Comparison of ENCODE assay signal across 18 cellular contexts in genomic region chr14:93743270-93744060, GRCh38. TPM values are rescaled to one million over a fixed set of nuclear protein-coding genes. Genes with fewer than 3 reads are reported as not detected.
"Had no signal": no experiment of that assay in that cellular context is flagged by ENCODE, and none has a peak within 500 bp of the region (broad histone marks: within the 10 kb centered on the region; RNA-seq: fewer than 3 reads in every experiment).

No MANE protein-coding gene starts in this region.

- H3K36me3 ChIP-seq: upper lobe of right lung had no signal

- H3K4me2 ChIP-seq: hepatocyte had no signal

- H2AFZ ChIP-seq: hepatocyte had no signal

- H3K27me3 ChIP-seq: hepatocyte had no signal

- H3K9me3 ChIP-seq: upper lobe of right lung had no signal

- H3K4me1 ChIP-seq: upper lobe of right lung had no signal

- H3K27ac ChIP-seq: hepatocyte, SK-N-MC, upper lobe of right lung had no signal

- ATAC-seq: activated T-cell treated with anti-CD3 and anti-CD28 coated beads, Interleukin-2, amount 50 U/mL, for 72 hours; stimulated activated memory B cell treated with anti-CD40 and anti-IgM and Interleukin-4, amounts not matched to agents 10 μg/mL and 1 μg/mL and 100 μg/mL, for 72 hours; upper lobe of right lung had no signal

- DNase-seq: activated CD4-positive, alpha-beta T cell treated with anti-CD3 and anti-CD28 coated beads, Interleukin-2, amount 10 ng/mL, durations not matched to agents 7 days and 5 days; activated CD8-positive, alpha-beta memory T cell treated with anti-CD3 and anti-CD28 coated beads, Interleukin-2, amount 50 U/mL, for 48 hours; activated gamma-delta T cell treated with Interleukin-2 at 50 U/mL for 16 hours; activated T-cell treated with anti-CD3 and anti-CD28 coated beads, Interleukin-2, amount 50 U/mL, for 72 hours; endodermal cell; islet precursor cell; stimulated activated CD4-positive, alpha-beta T cell treated with anti-CD3 and anti-CD28 coated beads, Interleukin-2, amount 100 ng/mL, for 48 hours; T-helper 9 cell; upper lobe of right lung had no signal

- H3K4me3 ChIP-seq: hepatocyte, SK-N-MC, upper lobe of right lung had no signal

RNA-seq across cellular contexts. Expression of gene PRIMA1, which starts 44.8 kb away (rescaled TPM):
- total RNA-seq: activated CD4-positive, alpha-beta T cell treated with anti-CD3 and anti-CD28 coated beads, Interleukin-2, amount 10 ng/mL, durations not matched to agents 7 days and 5 days; activated T-cell treated with anti-CD3 and anti-CD28 coated beads, Interleukin-2, amount 50 U/mL, for 72 hours; chondrocyte; dermis microvascular lymphatic vessel endothelial cell; epithelial cell of proximal tubule; osteocyte; pulmonary artery endothelial cell had no signal
- polyA plus RNA-seq: neural cell had no signal
